Comparison of ENCODE assay signal across 22 cellular contexts in the genomic region with DNA sequence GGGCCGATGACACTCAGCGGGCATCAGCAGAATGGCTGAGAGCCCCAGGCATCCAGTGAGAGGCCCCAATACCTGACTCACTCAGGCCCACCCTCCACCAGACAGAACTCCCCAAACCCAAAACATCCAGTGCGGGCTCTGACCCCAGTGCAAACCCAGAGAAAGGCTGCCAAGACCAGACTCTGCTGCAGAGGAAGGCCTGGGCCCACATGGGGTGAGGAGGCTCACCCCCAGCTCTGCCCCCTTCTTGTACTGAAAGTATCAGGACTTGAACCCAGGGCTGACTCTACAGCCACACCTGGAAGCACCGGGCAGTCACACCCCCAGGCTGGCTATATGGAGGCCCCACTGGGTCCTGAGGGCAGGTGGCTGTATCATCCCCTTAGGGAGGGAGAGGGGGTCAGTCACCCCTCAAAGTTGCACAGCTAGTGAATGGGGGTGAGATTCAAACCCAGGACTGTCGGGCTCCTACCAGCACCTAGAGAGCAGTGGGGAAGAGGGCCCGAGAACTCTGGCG. TPM values are rescaled to one million over a fixed set of nuclear protein-coding genes. Genes with fewer than 3 reads are reported as not detected.
"Had no signal": no experiment of that assay in that cellular context is flagged by ENCODE, and none has a peak within 500 bp of the region (broad histone marks: within the 10 kb centered on the region; RNA-seq: fewer than 3 reads in every experiment).

No MANE protein-coding gene starts in this region.

- FAIRE-seq: frontal cortex had no signal

- H3K36me3 ChIP-seq: brain microvascular endothelial cell, heart left ventricle, prostate gland, upper lobe of left lung had no signal

- H3K9me3 ChIP-seq: heart left ventricle, prostate gland, upper lobe of left lung had no signal

- H3K4me3 ChIP-seq: heart left ventricle, prostate gland, smooth muscle cell, upper lobe of left lung had no signal

- DNase-seq: activated CD4-positive, alpha-beta T cell treated with anti-CD3 and anti-CD28 coated beads for 48 hours; activated CD8-positive, alpha-beta memory T cell treated with anti-CD3 and anti-CD28 coated beads, Interleukin-2, amount 50 U/mL, for 48 hours; activated CD8-positive, alpha-beta T cell treated with anti-CD3 and anti-CD28 coated beads for 36 hours; activated gamma-delta T cell treated with Interleukin-2 at 50 U/mL for 16 hours; activated naive CD8-positive, alpha-beta T cell treated with anti-CD3 and anti-CD28 coated beads, Interleukin-2, amount 10 ng/mL, durations not matched to agents 7 days and 5 days; anterior cingulate cortex; brain microvascular endothelial cell; effector memory CD4-positive, alpha-beta T cell; mammary epithelial cell; natural killer cell; occipital lobe; stimulated activated naive CD8-positive, alpha-beta T cell treated with anti-CD3 and anti-CD28 coated beads, Interleukin-15, Interleukin-2, amounts not matched to agents 100 U/mL and 50 U/mL, for 24 hours; T-helper 17 cell had no signal

- H3K27me3 ChIP-seq: brain microvascular endothelial cell, heart left ventricle, upper lobe of left lung had no signal

- H3K27ac ChIP-seq: brain microvascular endothelial cell, epithelial cell of prostate, heart left ventricle, prostate gland, upper lobe of left lung had no signal

RNA-seq across cellular contexts. Expression of a gene that starts 49.3 kb away (rescaled TPM):
- total RNA-seq: activated CD8-positive, alpha-beta T cell treated with anti-CD3 and anti-CD28 coated beads for 36 hours; activated naive CD8-positive, alpha-beta T cell treated with anti-CD3 and anti-CD28 coated beads, Interleukin-2, amount 10 ng/mL, durations not matched to agents 7 days and 5 days; frontal cortex; heart left ventricle; mammary epithelial cell; natural killer cell; occipital lobe; right cardiac atrium; smooth muscle cell; T-helper 17 cell; temporal lobe; upper lobe of left lung; WTC11 had no signal
- polyA plus RNA-seq: heart left ventricle, mammary epithelial cell, right cardiac atrium, smooth muscle cell had no signal
